In the genomic region with DNA sequence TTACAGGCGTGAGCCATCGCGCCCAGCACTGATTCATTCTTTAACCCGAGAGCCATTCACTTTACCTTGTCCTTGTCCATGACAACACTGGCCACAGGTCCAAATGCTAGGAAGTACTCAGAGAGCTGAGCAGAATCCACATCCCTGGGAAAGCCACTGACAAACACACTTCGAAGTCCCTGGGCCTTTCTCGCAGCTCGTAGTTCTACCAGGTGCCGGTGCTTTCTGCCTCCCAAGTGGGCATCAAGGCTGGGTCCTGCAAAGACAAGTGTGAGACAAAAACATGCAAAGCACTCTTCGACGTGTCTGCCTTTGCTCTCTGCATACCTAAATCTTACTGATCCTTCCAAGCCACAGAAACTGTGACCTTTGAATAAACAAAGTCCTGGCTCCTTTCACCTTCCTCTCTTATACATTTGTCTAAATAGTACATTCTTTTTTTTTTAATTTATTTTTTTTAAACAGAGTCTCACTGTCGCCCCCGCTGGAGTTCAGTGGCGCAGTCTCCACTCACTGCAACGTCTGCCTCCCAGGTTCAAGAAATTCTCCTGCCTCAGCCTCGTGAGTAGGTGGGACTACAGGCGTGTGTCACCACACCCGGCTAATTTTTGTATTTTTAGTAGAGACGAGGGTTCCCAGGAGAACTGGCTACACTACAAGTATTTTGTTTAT, we compare ENCODE assay signal across 10 cellular contexts. TPM values are rescaled to one million over a fixed set of nuclear protein-coding genes. Genes with fewer than 3 reads are reported as not detected.
A peak's percentile ranks its signal among the peaks of the same experiment; 100 is the strongest.
DNase-seq lines count a peak whose midpoint lies in the region; ATAC-seq, FAIRE-seq and TF ChIP-seq lines count a peak whose summit lies in the region.
"Had no signal": no experiment of that assay in that cellular context is flagged by ENCODE, and none has a peak within 500 bp of the region (broad histone marks: within the 10 kb centered on the region; RNA-seq: fewer than 3 reads in every experiment).

No MANE protein-coding gene starts in this region.

- H3K9ac ChIP-seq in Karpas-422 (ENCODE audit: low read length) (no peak overlapping the region), neural cell (ENCODE audit: low read length) (no peak overlapping the region)

- H3F3A ChIP-seq in neural cell (ENCODE audit: insufficient read depth, low read length, poor library complexity, severe bottlenecking) = peaks cover 7% of the 10 kb centered on the region

- peaks cover 50% of the 10 kb centered on the region for H3K79me2 ChIP-seq in Karpas-422 (ENCODE audit: low read length)
- H3K79me2 ChIP-seq in neural cell (replicated peaks; ENCODE audit: insufficient read depth, low read length) = peaks cover 9% of the 10 kb centered on the region

- H3K4me2 ChIP-seq in Karpas-422 (ENCODE audit: low read depth, low read length, poor library complexity, severe bottlenecking) (peak overlapping the region; percentile 83), neural cell (ENCODE audit: low read length) (no peak overlapping the region)

- no peak for TF ChIP-seq EP300 in neural cell (conservative IDR thresholded peaks at IDR 0.05; ENCODE audit: poor library complexity, severe bottlenecking)

- TF ChIP-seq CTCF in astrocyte of the spinal cord (IDR thresholded peaks at IDR 0.05; ENCODE audit: low read depth, low read length) (peak; percentile 48), neural cell (IDR thresholded peaks at IDR 0.05; ENCODE audit: poor library complexity, severe bottlenecking) (peak; percentile 46)

- H3K27ac ChIP-seq in Karpas-422 (ENCODE audit: low read length) (no peak overlapping the region), neural cell (ENCODE audit: low read length) (no peak overlapping the region)

- H3K9me2 ChIP-seq in Karpas-422 (replicated peaks; ENCODE audit: insufficient read depth, low read length) (no peaks in the 10 kb centered on the region), neural cell (ENCODE audit: insufficient read depth, low read length) (no peaks in the 10 kb centered on the region)

- H3K36me3 ChIP-seq in Karpas-422 (ENCODE audit: insufficient read depth, low read length) (peaks cover 30% of the 10 kb centered on the region), neural cell (ENCODE audit: insufficient read depth, low read length) (peaks cover 7% of the 10 kb centered on the region)

- peaks cover 34% of the 10 kb centered on the region for H3K4me1 ChIP-seq in Karpas-422 (ENCODE audit: low read length)

- no peak for FAIRE-seq in urothelium cell line (lab: Jason Lieb, UNC)
- FAIRE-seq: endometrium, TTC549 had no signal

- TF ChIP-seq RAD21 in neural cell (conservative IDR thresholded peaks at IDR 0.05) = no peak

- in situ Hi-C loops in astrocyte of the spinal cord (cut with HindIII; ENCODE audit: low sequenced_read_pairs) = no loop called here

- no peak for ATAC-seq in HG03565 (IDR thresholded peaks at IDR 0.05; ENCODE audit: unreplicated experiment)

- H3K27me3 ChIP-seq in Karpas-422 (ENCODE audit: low read length) (no peaks in the 10 kb centered on the region), neural cell (ENCODE audit: insufficient read depth, low read depth, low read length) (no peaks in the 10 kb centered on the region)

- DNase-seq in DMS53 (lab: John Stamatoyannopoulos, UW) (peak; percentile 38), DMS53 treated with DMSO at 0.1 percent for 48 hours (lab: John Stamatoyannopoulos, UW; ENCODE audit: unreplicated experiment) (no peak), Karpas-422 (no peak), astrocyte of the spinal cord (ENCODE audit: low read depth, low spot score) (no peak), urothelium cell line (ENCODE audit: low spot score) (no peak), NCI-H1436 treated with DMSO at 0.1 percent for 48 hours (lab: John Stamatoyannopoulos, UW) (no peak)

- no peaks in the 10 kb centered on the region for H4K20me1 ChIP-seq in Karpas-422 (ENCODE audit: insufficient read depth, low read depth, low read length)
- no peaks in the 10 kb centered on the region for H4K20me1 ChIP-seq in neural cell (ENCODE audit: insufficient read depth)

- no peak overlapping the region for H3K4me3 ChIP-seq in Karpas-422 (ENCODE audit: low read length)
- no peak overlapping the region for H3K4me3 ChIP-seq in astrocyte of the spinal cord (ENCODE audit: low read depth, low read length)
- H3K4me3 ChIP-seq in neural cell (ENCODE audit: low read length) = no peak overlapping the region

- no peaks in the 10 kb centered on the region for H3K9me3 ChIP-seq in Karpas-422 (ENCODE audit: low read length)
- H3K9me3 ChIP-seq in neural cell (ENCODE audit: low read length) = no peaks in the 10 kb centered on the region

- H2AFZ ChIP-seq in Karpas-422 (ENCODE audit: low read length) (no peak overlapping the region), neural cell (ENCODE audit: low read depth, low read length) (no peak overlapping the region)

TF ChIP-seq in neural cell, 6 proteins besides CTCF, POLR2A, EP300 and RAD21:
- TF ChIP-seq POLR2AphosphoS5 (IDR thresholded peaks at IDR 0.05) (no peak), MXI1 (conservative IDR thresholded peaks at IDR 0.05; ENCODE audit: poor library complexity, severe bottlenecking) (no peak), EZH2 (IDR thresholded peaks at IDR 0.05; ENCODE audit: borderline replicate concordance, insufficient read depth, low read length, poor library complexity, severe bottlenecking) (no peak), TAF1 (IDR thresholded peaks at IDR 0.05; ENCODE audit: low read depth) (no peak), SMC3 (conservative IDR thresholded peaks at IDR 0.05; ENCODE audit: poor library complexity) (no peak)
- TF ChIP-seq, protein P1, sequence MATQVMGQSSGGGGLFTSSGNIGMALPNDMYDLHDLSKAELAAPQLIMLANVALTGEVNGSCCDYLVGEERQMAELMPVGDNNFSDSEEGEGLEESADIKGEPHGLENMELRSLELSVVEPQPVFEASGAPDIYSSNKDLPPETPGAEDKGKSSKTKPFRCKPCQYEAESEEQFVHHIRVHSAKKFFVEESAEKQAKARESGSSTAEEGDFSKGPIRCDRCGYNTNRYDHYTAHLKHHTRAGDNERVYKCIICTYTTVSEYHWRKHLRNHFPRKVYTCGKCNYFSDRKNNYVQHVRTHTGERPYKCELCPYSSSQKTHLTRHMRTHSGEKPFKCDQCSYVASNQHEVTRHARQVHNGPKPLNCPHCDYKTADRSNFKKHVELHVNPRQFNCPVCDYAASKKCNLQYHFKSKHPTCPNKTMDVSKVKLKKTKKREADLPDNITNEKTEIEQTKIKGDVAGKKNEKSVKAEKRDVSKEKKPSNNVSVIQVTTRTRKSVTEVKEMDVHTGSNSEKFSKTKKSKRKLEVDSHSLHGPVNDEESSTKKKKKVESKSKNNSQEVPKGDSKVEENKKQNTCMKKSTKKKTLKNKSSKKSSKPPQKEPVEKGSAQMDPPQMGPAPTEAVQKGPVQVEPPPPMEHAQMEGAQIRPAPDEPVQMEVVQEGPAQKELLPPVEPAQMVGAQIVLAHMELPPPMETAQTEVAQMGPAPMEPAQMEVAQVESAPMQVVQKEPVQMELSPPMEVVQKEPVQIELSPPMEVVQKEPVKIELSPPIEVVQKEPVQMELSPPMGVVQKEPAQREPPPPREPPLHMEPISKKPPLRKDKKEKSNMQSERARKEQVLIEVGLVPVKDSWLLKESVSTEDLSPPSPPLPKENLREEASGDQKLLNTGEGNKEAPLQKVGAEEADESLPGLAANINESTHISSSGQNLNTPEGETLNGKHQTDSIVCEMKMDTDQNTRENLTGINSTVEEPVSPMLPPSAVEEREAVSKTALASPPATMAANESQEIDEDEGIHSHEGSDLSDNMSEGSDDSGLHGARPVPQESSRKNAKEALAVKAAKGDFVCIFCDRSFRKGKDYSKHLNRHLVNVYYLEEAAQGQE (IDR thresholded peaks at IDR 0.05; ENCODE audit: borderline replicate concordance) = no peak

RNA-seq across cellular contexts. Expression of a gene that starts 2.2 kb away (rescaled TPM):
- 8.1 and 17.3 TPM in 2 replicates for total RNA-seq in Karpas-422 (2014; rRNA removed; shearing (Covaris generic); ENCODE audit: low replicate concordance)
- polyA plus RNA-seq in neural cell = 12.0 and 17.8 TPM in 2 replicates
- 8.5 and 12.2 TPM in 2 replicates for polyA minus RNA-seq in neural cell

RNA-seq across cellular contexts. Expression of a gene that starts 12.6 kb away (rescaled TPM):
- total RNA-seq in Karpas-422 (2014; rRNA removed; shearing (Covaris generic); ENCODE audit: low replicate concordance) = 60.2 and 89.3 TPM in 2 replicates
- 130 and 140 TPM in 2 replicates for polyA plus RNA-seq in neural cell
- 151 and 174 TPM in 2 replicates for polyA minus RNA-seq in neural cell

RNA-seq across cellular contexts. Expression of a gene that starts 15.4 kb away (rescaled TPM):
- 1,351 and 2,115 TPM in 2 replicates for total RNA-seq in Karpas-422 (2014; rRNA removed; shearing (Covaris generic); ENCODE audit: low replicate concordance)
- 1,473 and 1,555 TPM in 2 replicates for polyA plus RNA-seq in neural cell
- 976 and 1,099 TPM in 2 replicates for polyA minus RNA-seq in neural cell

RNA-seq across cellular contexts. Expression of a gene that starts 23.5 kb away (rescaled TPM):
- 21.2 and 22.0 TPM in 2 replicates for total RNA-seq in Karpas-422 (2014; rRNA removed; shearing (Covaris generic); ENCODE audit: low replicate concordance)
- polyA plus RNA-seq in neural cell = 0.38 and 2.5 TPM in 2 replicates
- polyA minus RNA-seq in neural cell = 1.4 and 1.7 TPM in 2 replicates

RNA-seq across cellular contexts. Expression of a gene that starts 24.0 kb away (rescaled TPM):
- total RNA-seq in Karpas-422 (2014; rRNA removed; shearing (Covaris generic); ENCODE audit: low replicate concordance) = 0.45 and 1.2 TPM in 2 replicates
- polyA plus RNA-seq in neural cell = 0.31 TPM in 1 of 2 replicates, not detected in the other
- polyA minus RNA-seq in neural cell = 0.35 TPM in 1 of 2 replicates, not detected in the other
